Comparison of ENCODE assay signal across 32 cellular contexts in genomic region chr6:156701961-156702360, GRCh38.
"Had no signal": no experiment of that assay in that cellular context is flagged by ENCODE, and none has a peak within 500 bp of the region (broad histone marks: within the 10 kb centered on the region; RNA-seq: fewer than 3 reads in every experiment).

No MANE protein-coding gene starts in this region.

- H3K4me3 ChIP-seq: ascending aorta, cardiac muscle cell, colonic mucosa, dorsolateral prefrontal cortex, left ventricle myocardium inferior, lung, pancreas, psoas muscle, right atrium auricular region, tibial nerve had no signal

- DNase-seq: activated CD4-positive, alpha-beta memory T cell treated with anti-CD3 and anti-CD28 coated beads for 36 hours; activated CD4-positive, alpha-beta T cell treated with anti-CD3 and anti-CD28 coated beads for 48 hours; activated CD8-positive, alpha-beta memory T cell treated with anti-CD3 and anti-CD28 coated beads, Interleukin-2, amount 50 U/mL, for 4 hours; activated effector memory CD4-positive, alpha-beta T cell treated with anti-CD3 and anti-CD28 coated beads, Interleukin-2, amount 50 U/mL, for 16 hours; activated naive CD4-positive, alpha-beta T cell treated with anti-CD3 and anti-CD28 coated beads for 36 hours; activated naive CD8-positive, alpha-beta T cell treated with anti-CD3 and anti-CD28 coated beads, Interleukin-2, amount 10 ng/mL, durations not matched to agents 7 days and 5 days; activated T-cell treated with anti-CD3 and anti-CD28 coated beads, Interleukin-2, amount 50 U/mL, for 1 hour; cerebellar nuclear complex; colonic mucosa; dorsolateral prefrontal cortex; effector memory CD4-positive, alpha-beta T cell; glutamatergic neuron; left ventricle myocardium inferior; mesendoderm; naive thymus-derived CD4-positive, alpha-beta T cell; nucleus accumbens; pancreas; psoas muscle; stimulated activated CD4-positive, alpha-beta T cell treated with anti-CD3 and anti-CD28 coated beads, Interleukin-15, amount 100 ng/mL, for 24 hours; stimulated activated CD4-positive, alpha-beta T cell treated with anti-CD3 and anti-CD28 coated beads, Interleukin-2, amount 100 ng/mL, for 24 hours; stimulated activated naive CD4-positive, alpha-beta T cell treated with Interleukin-2 at 50 U/mL for 16 hours; T-helper 9 cell had no signal

- H3K27me3 ChIP-seq: ascending aorta, cardiac muscle cell, colonic mucosa, dorsolateral prefrontal cortex, pancreas, right atrium auricular region, tibial nerve had no signal

- H3K27ac ChIP-seq: ascending aorta, cardiac muscle cell, colonic mucosa, dorsolateral prefrontal cortex, left ventricle myocardium inferior, psoas muscle, right atrium auricular region, tibial nerve, VCaP had no signal

- H3K36me3 ChIP-seq: ascending aorta, cardiac muscle cell, colonic mucosa, left ventricle myocardium inferior, pancreas, right atrium auricular region, tibial nerve had no signal

- H3K9me3 ChIP-seq: ascending aorta, colonic mucosa, left ventricle myocardium inferior, pancreas, psoas muscle, right atrium auricular region, tibial nerve had no signal

- FAIRE-seq: frontal cortex, islet of Langerhans, pancreas, TTC549 had no signal

- H3K4me1 ChIP-seq: ascending aorta, colonic mucosa, left ventricle myocardium inferior, psoas muscle, right atrium auricular region had no signal

- ATAC-seq: activated CD4-positive, CD25-positive, alpha-beta regulatory T cell treated with anti-CD3 and anti-CD28 coated beads, Interleukin-2, amount 50 U/mL, for 24 hours; naive thymus-derived CD4-positive, alpha-beta T cell; psoas muscle had no signal
